ENCODE assay signal across 1 cellular context in genomic region chr6:53134601-53135235, GRCh38.
TF ChIP-seq lines count a peak whose summit lies in the region.

No MANE protein-coding gene starts in this region.

TF ChIP-seq in HepG2, 621 proteins besides CTCF, POLR2A, EP300 and RAD21 (continued from another document and continues in another):
- TF ChIP-seq, protein P1, sequence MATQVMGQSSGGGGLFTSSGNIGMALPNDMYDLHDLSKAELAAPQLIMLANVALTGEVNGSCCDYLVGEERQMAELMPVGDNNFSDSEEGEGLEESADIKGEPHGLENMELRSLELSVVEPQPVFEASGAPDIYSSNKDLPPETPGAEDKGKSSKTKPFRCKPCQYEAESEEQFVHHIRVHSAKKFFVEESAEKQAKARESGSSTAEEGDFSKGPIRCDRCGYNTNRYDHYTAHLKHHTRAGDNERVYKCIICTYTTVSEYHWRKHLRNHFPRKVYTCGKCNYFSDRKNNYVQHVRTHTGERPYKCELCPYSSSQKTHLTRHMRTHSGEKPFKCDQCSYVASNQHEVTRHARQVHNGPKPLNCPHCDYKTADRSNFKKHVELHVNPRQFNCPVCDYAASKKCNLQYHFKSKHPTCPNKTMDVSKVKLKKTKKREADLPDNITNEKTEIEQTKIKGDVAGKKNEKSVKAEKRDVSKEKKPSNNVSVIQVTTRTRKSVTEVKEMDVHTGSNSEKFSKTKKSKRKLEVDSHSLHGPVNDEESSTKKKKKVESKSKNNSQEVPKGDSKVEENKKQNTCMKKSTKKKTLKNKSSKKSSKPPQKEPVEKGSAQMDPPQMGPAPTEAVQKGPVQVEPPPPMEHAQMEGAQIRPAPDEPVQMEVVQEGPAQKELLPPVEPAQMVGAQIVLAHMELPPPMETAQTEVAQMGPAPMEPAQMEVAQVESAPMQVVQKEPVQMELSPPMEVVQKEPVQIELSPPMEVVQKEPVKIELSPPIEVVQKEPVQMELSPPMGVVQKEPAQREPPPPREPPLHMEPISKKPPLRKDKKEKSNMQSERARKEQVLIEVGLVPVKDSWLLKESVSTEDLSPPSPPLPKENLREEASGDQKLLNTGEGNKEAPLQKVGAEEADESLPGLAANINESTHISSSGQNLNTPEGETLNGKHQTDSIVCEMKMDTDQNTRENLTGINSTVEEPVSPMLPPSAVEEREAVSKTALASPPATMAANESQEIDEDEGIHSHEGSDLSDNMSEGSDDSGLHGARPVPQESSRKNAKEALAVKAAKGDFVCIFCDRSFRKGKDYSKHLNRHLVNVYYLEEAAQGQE (IDR thresholded peaks at IDR 0.05; ENCODE audit: borderline replicate concordance in 1 of 2, low read depth in 1 of 2, low read length in 2 of 2), result no peak
- TF ChIP-seq REL (CRISPR knock-in tag; conservative IDR thresholded peaks at IDR 0.05), result no peak
- no peak for TF ChIP-seq ZNF24 (IDR thresholded peaks at IDR 0.05)
- TF ChIP-seq, protein P2, sequence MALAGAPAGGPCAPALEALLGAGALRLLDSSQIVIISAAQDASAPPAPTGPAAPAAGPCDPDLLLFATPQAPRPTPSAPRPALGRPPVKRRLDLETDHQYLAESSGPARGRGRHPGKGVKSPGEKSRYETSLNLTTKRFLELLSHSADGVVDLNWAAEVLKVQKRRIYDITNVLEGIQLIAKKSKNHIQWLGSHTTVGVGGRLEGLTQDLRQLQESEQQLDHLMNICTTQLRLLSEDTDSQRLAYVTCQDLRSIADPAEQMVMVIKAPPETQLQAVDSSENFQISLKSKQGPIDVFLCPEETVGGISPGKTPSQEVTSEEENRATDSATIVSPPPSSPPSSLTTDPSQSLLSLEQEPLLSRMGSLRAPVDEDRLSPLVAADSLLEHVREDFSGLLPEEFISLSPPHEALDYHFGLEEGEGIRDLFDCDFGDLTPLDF (CRISPR knock-in tag; IDR thresholded peaks at IDR 0.05), result no peak; the same call in none of the 2 replicates
- peak; percentile 99 for TF ChIP-seq ARID5B (CRISPR knock-in tag; IDR thresholded peaks at IDR 0.05)
- TF ChIP-seq ZNF333 (CRISPR knock-in tag; IDR thresholded peaks at IDR 0.05; ENCODE audit: borderline replicate concordance), result no peak
- 0 out of 2 replicates have a peak, but pooled peaks have one; percentile 31 for TF ChIP-seq ZSCAN9 (CRISPR knock-in tag; IDR thresholded peaks at IDR 0.05; ENCODE audit: borderline replicate concordance)
- TF ChIP-seq, protein P3, sequence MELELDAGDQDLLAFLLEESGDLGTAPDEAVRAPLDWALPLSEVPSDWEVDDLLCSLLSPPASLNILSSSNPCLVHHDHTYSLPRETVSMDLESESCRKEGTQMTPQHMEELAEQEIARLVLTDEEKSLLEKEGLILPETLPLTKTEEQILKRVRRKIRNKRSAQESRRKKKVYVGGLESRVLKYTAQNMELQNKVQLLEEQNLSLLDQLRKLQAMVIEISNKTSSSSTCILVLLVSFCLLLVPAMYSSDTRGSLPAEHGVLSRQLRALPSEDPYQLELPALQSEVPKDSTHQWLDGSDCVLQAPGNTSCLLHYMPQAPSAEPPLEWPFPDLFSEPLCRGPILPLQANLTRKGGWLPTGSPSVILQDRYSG (CRISPR knock-in tag; IDR thresholded peaks at IDR 0.05), result no peak
- TF ChIP-seq, protein P4, sequence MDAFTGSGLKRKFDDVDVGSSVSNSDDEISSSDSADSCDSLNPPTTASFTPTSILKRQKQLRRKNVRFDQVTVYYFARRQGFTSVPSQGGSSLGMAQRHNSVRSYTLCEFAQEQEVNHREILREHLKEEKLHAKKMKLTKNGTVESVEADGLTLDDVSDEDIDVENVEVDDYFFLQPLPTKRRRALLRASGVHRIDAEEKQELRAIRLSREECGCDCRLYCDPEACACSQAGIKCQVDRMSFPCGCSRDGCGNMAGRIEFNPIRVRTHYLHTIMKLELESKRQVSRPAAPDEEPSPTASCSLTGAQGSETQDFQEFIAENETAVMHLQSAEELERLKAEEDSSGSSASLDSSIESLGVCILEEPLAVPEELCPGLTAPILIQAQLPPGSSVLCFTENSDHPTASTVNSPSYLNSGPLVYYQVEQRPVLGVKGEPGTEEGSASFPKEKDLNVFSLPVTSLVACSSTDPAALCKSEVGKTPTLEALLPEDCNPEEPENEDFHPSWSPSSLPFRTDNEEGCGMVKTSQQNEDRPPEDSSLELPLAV (CRISPR knock-in tag; conservative IDR thresholded peaks at IDR 0.05; ENCODE audit: low read depth), result no peak
- TF ChIP-seq, protein P5, sequence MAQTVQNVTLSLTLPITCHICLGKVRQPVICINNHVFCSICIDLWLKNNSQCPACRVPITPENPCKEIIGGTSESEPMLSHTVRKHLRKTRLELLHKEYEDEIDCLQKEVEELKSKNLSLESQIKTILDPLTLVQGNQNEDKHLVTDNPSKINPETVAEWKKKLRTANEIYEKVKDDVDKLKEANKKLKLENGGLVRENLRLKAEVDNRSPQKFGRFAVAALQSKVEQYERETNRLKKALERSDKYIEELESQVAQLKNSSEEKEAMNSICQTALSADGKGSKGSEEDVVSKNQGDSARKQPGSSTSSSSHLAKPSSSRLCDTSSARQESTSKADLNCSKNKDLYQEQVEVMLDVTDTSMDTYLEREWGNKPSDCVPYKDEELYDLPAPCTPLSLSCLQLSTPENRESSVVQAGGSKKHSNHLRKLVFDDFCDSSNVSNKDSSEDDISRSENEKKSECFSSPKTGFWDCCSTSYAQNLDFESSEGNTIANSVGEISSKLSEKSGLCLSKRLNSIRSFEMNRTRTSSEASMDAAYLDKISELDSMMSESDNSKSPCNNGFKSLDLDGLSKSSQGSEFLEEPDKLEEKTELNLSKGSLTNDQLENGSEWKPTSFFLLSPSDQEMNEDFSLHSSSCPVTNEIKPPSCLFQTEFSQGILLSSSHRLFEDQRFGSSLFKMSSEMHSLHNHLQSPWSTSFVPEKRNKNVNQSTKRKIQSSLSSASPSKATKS (CRISPR knock-in tag; IDR thresholded peaks at IDR 0.05), result peak; percentile 91; the same call in 1 of the 2 replicates
- peak; percentile 91 for TF ChIP-seq FOXA3 (CRISPR knock-in tag; IDR thresholded peaks at IDR 0.05)
- TF ChIP-seq BRCA1 (CRISPR knock-in tag; IDR thresholded peaks at IDR 0.05), result no peak
- TF ChIP-seq ZNF17 (CRISPR knock-in tag; IDR thresholded peaks at IDR 0.05), result no peak
- TF ChIP-seq RFX3 (CRISPR knock-in tag; IDR thresholded peaks at IDR 0.05), result peak; percentile 36; the same call in 1 of the 2 replicates
- TF ChIP-seq HNRNPH1 (optimal IDR thresholded peaks at IDR 0.05; ENCODE audit: low read depth, low read length), result no peak
- no peak for TF ChIP-seq IKZF1 (IDR thresholded peaks at IDR 0.05)
- no peak for TF ChIP-seq MLLT10 (CRISPR knock-in tag; IDR thresholded peaks at IDR 0.05)
- TF ChIP-seq FOXP1 (IDR thresholded peaks at IDR 0.05), result no peak
- TF ChIP-seq FOXP1 (CRISPR knock-in tag; IDR thresholded peaks at IDR 0.05), result peak; percentile 87
- TF ChIP-seq NONO (IDR thresholded peaks at IDR 0.05), result no peak
- TF ChIP-seq NONO (CRISPR knock-in tag; conservative IDR thresholded peaks at IDR 0.05), result 0 out of 2 replicates have a peak, but pooled peaks have one; percentile 53
- TF ChIP-seq, protein P6, sequence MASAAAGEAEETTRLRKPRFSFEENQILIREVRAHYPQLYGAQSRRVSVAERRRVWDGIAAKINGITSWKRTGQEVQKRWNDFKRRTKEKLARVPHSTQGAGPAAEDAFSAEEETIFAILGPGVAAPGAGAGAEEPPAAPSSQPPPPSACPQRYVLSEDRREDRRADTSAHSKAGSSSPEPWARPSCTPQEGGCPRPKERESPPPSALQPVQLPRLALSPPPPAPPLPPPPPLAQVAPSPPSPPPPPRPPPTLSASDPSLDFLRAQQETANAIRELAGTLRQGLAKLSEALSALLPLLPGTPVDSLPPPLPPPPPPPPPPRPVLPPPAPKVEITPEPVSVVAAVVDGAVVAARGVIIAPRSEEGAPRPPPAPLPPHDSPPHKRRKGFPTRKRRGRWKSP (CRISPR knock-in tag; IDR thresholded peaks at IDR 0.05), result peak; percentile 69; the same call in 1 of the 2 replicates
- TF ChIP-seq TEF (CRISPR knock-in tag; IDR thresholded peaks at IDR 0.05), result peak; percentile 64; the same call in 1 of the 2 replicates
- TF ChIP-seq RBM39 (IDR thresholded peaks at IDR 0.05; ENCODE audit: low read depth, low read length, poor library complexity, severe bottlenecking), result no peak
- no peak for TF ChIP-seq DZIP1 (CRISPR knock-in tag; IDR thresholded peaks at IDR 0.05)
- peak; percentile 87; the same call in 1 of the 2 replicates for TF ChIP-seq NAIF1 (CRISPR knock-in tag; IDR thresholded peaks at IDR 0.05; ENCODE audit: borderline replicate concordance)
- TF ChIP-seq ZNF614 (CRISPR knock-in tag; IDR thresholded peaks at IDR 0.05; ENCODE audit: borderline replicate concordance), result peak; percentile 94
- peak; percentile 39; the same call in 1 of the 2 replicates for TF ChIP-seq ZSCAN31 (CRISPR knock-in tag; IDR thresholded peaks at IDR 0.05; ENCODE audit: low read depth)
- no peak for TF ChIP-seq ZNF510 (CRISPR knock-in tag; IDR thresholded peaks at IDR 0.05; ENCODE audit: low read depth)
- TF ChIP-seq ZFP36L2 (CRISPR knock-in tag; IDR thresholded peaks at IDR 0.05), result no peak
- no peak for TF ChIP-seq ZNF782 (CRISPR knock-in tag; IDR thresholded peaks at IDR 0.05; ENCODE audit: borderline replicate concordance)
- TF ChIP-seq LCORL (IDR thresholded peaks at IDR 0.05), result no peak
- peak; percentile 73; the same call in 1 of the 2 replicates for TF ChIP-seq LCORL (CRISPR knock-in tag; IDR thresholded peaks at IDR 0.05)
- peak; percentile 31; the same call in 1 of the 2 replicates for TF ChIP-seq ZBTB21 (CRISPR knock-in tag; IDR thresholded peaks at IDR 0.05)
- TF ChIP-seq MYNN (CRISPR knock-in tag; IDR thresholded peaks at IDR 0.05; ENCODE audit: low read depth), result no peak
- no peak; the same call in 1 of the 2 replicates for TF ChIP-seq ZSCAN5A (CRISPR knock-in tag; IDR thresholded peaks at IDR 0.05; ENCODE audit: borderline replicate concordance)
- TF ChIP-seq RBFOX2 (IDR thresholded peaks at IDR 0.05; ENCODE audit: low read depth, low read length), result no peak
- peak; percentile 63; the same call in 1 of the 2 replicates for TF ChIP-seq ZNF570 (CRISPR knock-in tag; IDR thresholded peaks at IDR 0.05; ENCODE audit: borderline replicate concordance)
- no peak for TF ChIP-seq CCAR2 (optimal IDR thresholded peaks at IDR 0.05; ENCODE audit: low read depth, low read length)
- TF ChIP-seq ZNF567 (CRISPR knock-in tag; IDR thresholded peaks at IDR 0.05; ENCODE audit: borderline replicate concordance), result no peak
- no peak for TF ChIP-seq ZC3H13 (CRISPR knock-in tag; IDR thresholded peaks at IDR 0.05)
- no peak for TF ChIP-seq NR3C1 (CRISPR knock-in tag; IDR thresholded peaks at IDR 0.05)
- no peak for TF ChIP-seq ZNF552 (CRISPR knock-in tag; IDR thresholded peaks at IDR 0.05; ENCODE audit: borderline replicate concordance)
